In genomic region chr12:55981882-55982281, GRCh38 we compare ENCODE assay signal across 8 cellular contexts. TPM values are rescaled to one million over a fixed set of nuclear protein-coding genes. Genes with fewer than 3 reads are reported as not detected.
A peak's percentile ranks its signal among the peaks of the same experiment; 100 is the strongest.
DNase-seq lines count a peak whose midpoint lies in the region; ATAC-seq and TF ChIP-seq lines count a peak whose summit lies in the region.
"Not testable (repeated sequence)": the region's sequence is repeated elsewhere in the genome, so short reads cannot be mapped to it uniquely, and the experiment has no call there.
"Had no signal": no experiment of that assay in that cellular context is flagged by ENCODE, and none has a peak within 500 bp of the region (broad histone marks: within the 10 kb centered on the region; RNA-seq: fewer than 3 reads in every experiment).

No MANE protein-coding gene starts in this region.

- not testable (repeated sequence) for H3K4me1 ChIP-seq in IMR-90 (ENCODE audit: control insufficient read depth, insufficient read depth, low read length); mammary epithelial cell (ENCODE audit: insufficient read depth, low read length)
- H3K4me1 ChIP-seq in upper lobe of right lung = peaks cover 18% of the 10 kb centered on the region

- H2AK5ac ChIP-seq in IMR-90 (ENCODE audit: low read depth, low read length) = not testable (repeated sequence)

- POLR2A ChIA-PET in IMR-90 (lab: Charles Lee; ENCODE audit: unreplicated experiment) = interaction anchor here (0.8 kb wide), 1 partner anchor 8 kb away, joined by 4 read pairs; the partner anchor contains the start of gene RAB5B

- H3K79me1 ChIP-seq in IMR-90 (ENCODE audit: low read depth in 1 of 2, low read length in 2 of 2) = peaks cover 25 to 64% of the 10 kb centered on the region in 2 experiments

- not testable (repeated sequence) for H3K79me2 ChIP-seq in SU-DHL-6 (ENCODE audit: insufficient read depth, low read length)
- H3K79me2 ChIP-seq in mammary epithelial cell (ENCODE audit: insufficient read depth, low read length) = peaks cover 43% of the 10 kb centered on the region

- H3K9me1 ChIP-seq in IMR-90 (ENCODE audit: insufficient read depth, low read length) = not testable (repeated sequence)

- dilution Hi-C loops in IMR-90 (cut with HindIII; ENCODE audit: low sequenced_read_pairs, unreplicated experiment); mammary epithelial cell (cut with HindIII; ENCODE audit: low sequenced_read_pairs): not testable (repeated sequence)

- H3F3A ChIP-seq in SU-DHL-6 (ENCODE audit: insufficient read depth) = not testable (repeated sequence)

- H3K36me3 ChIP-seq in IMR-90 (ENCODE audit: control insufficient read depth, insufficient read depth, low read length) (peaks cover 38% of the 10 kb centered on the region), mammary epithelial cell (ENCODE audit: insufficient read depth, low read length) (peaks cover 20% of the 10 kb centered on the region), upper lobe of right lung (peaks cover 49% of the 10 kb centered on the region)
- H3K36me3 ChIP-seq in SU-DHL-6 (ENCODE audit: low read length) = not testable (repeated sequence)

- in situ Hi-C loops in IMR-90 (cut with MboI; ENCODE audit: low sequenced_read_pairs) = not testable (repeated sequence)
- in situ Hi-C loops in mammary epithelial cell (cut with MboI; ENCODE audit: low sequenced_read_pairs in 2 of 2) = loop anchor here in 1 of 2 donors (10.0 kb wide), 1 partner anchor 53 kb away; no protein-coding TSS in a partner anchor

- not testable (repeated sequence) for H3K4ac ChIP-seq in IMR-90 (ENCODE audit: low read depth, low read length)

- CTCF ChIA-PET in IMR-90 (lab: Yijun Ruan, JAX) = interaction anchor here (0.6 to 1.5 kb wide), 6 partner anchors 14 to 243 kb away, joined by 3 to 5 read pairs (median 3); partner anchors contain the start of gene MMP19
- CTCF ChIA-PET in mammary epithelial cell (lab: Charles Lee; ENCODE audit: low non-redundant PET) = not testable (repeated sequence)

- H4K5ac ChIP-seq in IMR-90 (ENCODE audit: low read depth, low read length) = not testable (repeated sequence)

- H3K9me3 Mint-ChIP-seq in nephron progenitor cell = not testable (repeated sequence)

- not testable (repeated sequence) for H3K56ac ChIP-seq in IMR-90 (ENCODE audit: extremely low read depth, insufficient read depth, low read length)

- not testable (repeated sequence) for H2AFZ ChIP-seq in IMR-90 (replicated peaks; ENCODE audit: low read length, poor library complexity); SU-DHL-6 (ENCODE audit: low read depth, low read length, severe bottlenecking); mammary epithelial cell (ENCODE audit: low read depth, low read length)

- peaks cover 12% of the 10 kb centered on the region for H3K4me1 Mint-ChIP-seq in nephron progenitor cell

- H3K27me3 ChIP-seq in IMR-90 (ENCODE audit: control insufficient read depth, insufficient read depth, low read length); SU-DHL-6 (ENCODE audit: low read length); mammary epithelial cell (ENCODE audit: insufficient read depth, low read length); upper lobe of right lung: not testable (repeated sequence)

- H3K36me3 Mint-ChIP-seq in nephron progenitor cell (ENCODE audit: low read depth) = peaks cover 82% of the 10 kb centered on the region

- not testable (repeated sequence) for H2BK20ac ChIP-seq in IMR-90 (ENCODE audit: low read depth, low read length)

- not testable (repeated sequence) for TF ChIP-seq RAD21 in IMR-90 (IDR thresholded peaks at IDR 0.05; ENCODE audit: low read length)

- not testable (repeated sequence) for H3K27ac ChIP-seq in IMR-90 (ENCODE audit: insufficient read depth, low read length); mammary epithelial cell (ENCODE audit: insufficient read depth, low read depth, low read length); upper lobe of right lung
- H3K27ac ChIP-seq in SU-DHL-6 (ENCODE audit: low read depth, low read length) = 0 out of 2 replicates have a peak overlapping the region, but pooled peaks have one; percentile 45

- H3K14ac ChIP-seq in IMR-90 (replicated peaks; ENCODE audit: low read depth, low read length) = not testable (repeated sequence)

- peak overlapping the region; percentile 32 for H3K27ac Mint-ChIP-seq in nephron progenitor cell

- TF ChIP-seq CTCF in IMR-90 (conservative IDR thresholded peaks at IDR 0.05; ENCODE audit: low read depth, low read length); SU-DHL-6 (IDR thresholded peaks at IDR 0.05; ENCODE audit: insufficient read depth, low read length, poor library complexity, severe bottlenecking); mammary epithelial cell (conservative IDR thresholded peaks at IDR 0.05 in 1 of 2, IDR thresholded peaks at IDR 0.05 in 1 of 2; ENCODE audit: extremely low read depth in 1 of 2, insufficient read depth in 1 of 2, low read depth in 1 of 2, low read length in 2 of 2); nephron progenitor cell (IDR thresholded peaks at IDR 0.05); upper lobe of right lung (IDR thresholded peaks at IDR 0.05): not testable (repeated sequence)

- TF ChIP-seq POLR2A in IMR-90 (IDR thresholded peaks at IDR 0.05; ENCODE audit: low read depth, low read length) = not testable (repeated sequence)

- not testable (repeated sequence) for H3K23ac ChIP-seq in IMR-90 (ENCODE audit: low read depth, low read length)

- not testable (repeated sequence) for H2AK9ac ChIP-seq in IMR-90 (replicated peaks; ENCODE audit: low read depth, low read length, poor library complexity)

- H3K9me2 ChIP-seq in SU-DHL-6 (replicated peaks; ENCODE audit: insufficient read depth, low read length) = not testable (repeated sequence)

- H2BK120ac ChIP-seq in IMR-90 (ENCODE audit: low read depth, low read length) = not testable (repeated sequence)

- H3K4me2 ChIP-seq in IMR-90 (ENCODE audit: low read depth, low read length); mammary epithelial cell (ENCODE audit: insufficient read depth, low read depth, low read length): not testable (repeated sequence)
- peak overlapping the region; percentile 13 for H3K4me2 ChIP-seq in SU-DHL-6 (ENCODE audit: low read depth, low read length, poor library complexity, severe bottlenecking)

- H3K4me3 Mint-ChIP-seq in nephron progenitor cell = not testable (repeated sequence)

- not testable (repeated sequence) for H2BK5ac ChIP-seq in IMR-90 (ENCODE audit: low read depth, low read length, poor library complexity, severe bottlenecking)

- WGBS in IMR-90 (ENCODE audit: extremely low coverage in 2 of 2, insufficient read length in 1 of 2), 2 experiments = no CpG with 5 or more reads among the region's 5 CpGs
- 23% methylated on average over 5 of the region's 5 CpGs for WGBS in mammary epithelial cell (ENCODE audit: low coverage, missing lambda C conversion rate)

- not testable (repeated sequence) for H3K9me3 ChIP-seq in IMR-90 (ENCODE audit: control insufficient read depth, insufficient read depth, low read length); SU-DHL-6 (ENCODE audit: insufficient read depth, low read length); mammary epithelial cell (replicated peaks; ENCODE audit: insufficient read depth, low read length); upper lobe of right lung

- intact Hi-C loops in IMR-90 (cut with micrococcal nuclease); mammary epithelial cell (cut with micrococcal nuclease); head of caudate nucleus (cut with DNase I); upper lobe of right lung (cut with DNase I): not testable (repeated sequence)

- H4K91ac ChIP-seq in IMR-90 (ENCODE audit: insufficient read depth, low read depth, low read length) = not testable (repeated sequence)

- H4K20me1 ChIP-seq in IMR-90 (ENCODE audit: insufficient read depth, low read length) = peaks cover 27% of the 10 kb centered on the region; the same call in 1 of the 2 replicates
- not testable (repeated sequence) for H4K20me1 ChIP-seq in SU-DHL-6 (ENCODE audit: low read depth, low read length); mammary epithelial cell (ENCODE audit: insufficient read depth, low read length)

- not testable (repeated sequence) for H3K18ac ChIP-seq in IMR-90 (ENCODE audit: low read depth, low read length)

- not testable (repeated sequence) for H2BK15ac ChIP-seq in IMR-90 (ENCODE audit: low read depth, low read length)

- BruUV-seq in IMR-90 (replicated peaks; lab: Mats Ljungman, UMichigan); mammary epithelial cell (replicated peaks; lab: Mats Ljungman, UMichigan): not testable (repeated sequence)

- ATAC-seq in IMR-90 (ENCODE audit: low read depth) (peak; percentile 54; the same call in 1 of the 2 replicates), upper lobe of right lung (peak; percentile 15)

- not testable (repeated sequence) for H3K4me3 ChIP-seq in IMR-90 (ENCODE audit: insufficient read depth, low read depth, low read length); SU-DHL-6 (ENCODE audit: insufficient read depth, low read length, poor library complexity, severe bottlenecking); mammary epithelial cell (replicated peaks in 1 of 3; ENCODE audit: insufficient read depth in 1 of 3, low read depth in 2 of 3, low read length in 3 of 3); upper lobe of right lung

- H3K9ac ChIP-seq in IMR-90 (ENCODE audit: low read depth, low read length); SU-DHL-6 (ENCODE audit: low read length); mammary epithelial cell (ENCODE audit: insufficient read depth, low read length): not testable (repeated sequence)

- H3K27me3 Mint-ChIP-seq in nephron progenitor cell (ENCODE audit: low read depth, poor library complexity) = not testable (repeated sequence)

- H4K8ac ChIP-seq in IMR-90 (ENCODE audit: low read depth in 2 of 2, low read length in 2 of 2) = not testable (repeated sequence)

- DNase-seq in ELR (ENCODE audit: low read depth) (peak; percentile 23), IMR-90 (peak; percentile 28), mammary epithelial cell (peak; percentile 48), head of caudate nucleus (peak in 35 of 42 donors; percentile 5 to 80 (median 53))
- not testable (repeated sequence) for DNase-seq in nephron progenitor cell, upper lobe of right lung

RNA-seq across cellular contexts. Expression of gene RAB5B, which starts 8.0 kb away (rescaled TPM):
- total RNA-seq in IMR-90 (2012; rRNA removed) (54.4 and 56.5 TPM in 2 replicates), mammary epithelial cell (10 to 100 TPM; 79.4 to 92.5 TPM), upper lobe of right lung (150 TPM)
- polyA plus RNA-seq in IMR-90 (2012; rRNA removed) (85.6 and 99.2 TPM in 2 replicates), mammary epithelial cell (87.1 TPM)
- 44.8 and 45.5 TPM in 2 replicates for polyA plus RNA-seq in IMR-90 (2012; cell fraction: cytosol; rRNA removed)
- 42.5 and 123 TPM in 2 replicates for polyA plus RNA-seq in IMR-90 (2012; cell fraction: nucleus; rRNA removed; ENCODE audit: low replicate concordance)
- polyA minus RNA-seq in mammary epithelial cell = 153 TPM

RNA-seq across cellular contexts. Expression of gene SUOX, which starts 15.2 kb away (rescaled TPM):
- total RNA-seq in IMR-90 (2012; rRNA removed) (13.1 and 19.4 TPM in 2 replicates), mammary epithelial cell (10 to 100 TPM; 10.7 to 14.7 TPM), upper lobe of right lung (20.3 TPM)
- polyA plus RNA-seq in IMR-90 (2012; rRNA removed) (17.8 and 19.2 TPM in 2 replicates), mammary epithelial cell (12.2 TPM)
- polyA plus RNA-seq in IMR-90 (2012; cell fraction: cytosol; rRNA removed) = 13.5 and 15.2 TPM in 2 replicates
- 20.2 and 25.1 TPM in 2 replicates for polyA plus RNA-seq in IMR-90 (2012; cell fraction: nucleus; rRNA removed; ENCODE audit: low replicate concordance)
- polyA minus RNA-seq in mammary epithelial cell = 24.8 TPM
- polyA plus RNA-seq: CD4-positive, alpha-beta memory T cell had no signal

RNA-seq across cellular contexts. Expression of gene CDK2, which starts 15.3 kb away (rescaled TPM):
- total RNA-seq in IMR-90 (2012; rRNA removed) (40.0 and 42.5 TPM in 2 replicates), mammary epithelial cell (10 to 100 TPM; 17.5 to 54.9 TPM), upper lobe of right lung (28.0 TPM)
- polyA plus RNA-seq in IMR-90 (2012; rRNA removed) (61.7 and 101 TPM in 2 replicates), mammary epithelial cell (50.0 TPM)
- 17.6 and 38.8 TPM in 2 replicates for polyA plus RNA-seq in IMR-90 (2012; cell fraction: cytosol; rRNA removed)
- polyA plus RNA-seq in IMR-90 (2012; cell fraction: nucleus; rRNA removed; ENCODE audit: low replicate concordance) = 78.5 and 151 TPM in 2 replicates
- 154 TPM for polyA minus RNA-seq in mammary epithelial cell

RNA-seq across cellular contexts. Expression of gene PMEL, which starts 16.0 kb away (rescaled TPM):
- 1.4 and 1.7 TPM in 2 replicates for total RNA-seq in IMR-90 (2012; rRNA removed)
- 5.8 and 5.9 TPM in 2 replicates for polyA plus RNA-seq in IMR-90 (2012; rRNA removed)
- polyA plus RNA-seq in IMR-90 (2012; cell fraction: cytosol; rRNA removed) = 6.3 and 7.0 TPM in 2 replicates
- polyA plus RNA-seq in IMR-90 (2012; cell fraction: nucleus; rRNA removed; ENCODE audit: low replicate concordance) = 7.9 and 8.3 TPM in 2 replicates
- total RNA-seq in mammary epithelial cell = 1 to 10 TPM in 1 of 2 donors, under 1 TPM in 1; 0.67 to 1.9 TPM
- polyA plus RNA-seq in mammary epithelial cell = 1.4 TPM
- polyA minus RNA-seq in mammary epithelial cell = not detected
- total RNA-seq in upper lobe of right lung = 4.9 TPM
- total RNA-seq: CD4-positive, alpha-beta memory T cell had no signal
- polyA plus RNA-seq: CD4-positive, alpha-beta memory T cell had no signal

RNA-seq across cellular contexts. Expression of gene IKZF4, which starts 39.0 kb away (rescaled TPM):
- 1.4 and 1.8 TPM in 2 replicates for total RNA-seq in IMR-90 (2012; rRNA removed)
- polyA plus RNA-seq in IMR-90 (2012; rRNA removed) = 6.6 and 7.1 TPM in 2 replicates
- polyA plus RNA-seq in IMR-90 (2012; cell fraction: cytosol; rRNA removed) = 2.5 and 5.0 TPM in 2 replicates
- polyA plus RNA-seq in IMR-90 (2012; cell fraction: nucleus; rRNA removed; ENCODE audit: low replicate concordance) = 13.2 and 19.1 TPM in 2 replicates
- 1 to 10 TPM; 2.2 to 4.4 TPM for total RNA-seq in mammary epithelial cell
- polyA plus RNA-seq in mammary epithelial cell = 1.9 TPM
- 7.5 TPM for polyA minus RNA-seq in mammary epithelial cell
- total RNA-seq in upper lobe of right lung = 10.5 TPM
